ENCODE assay signal across 9 cellular contexts in the genomic region with DNA sequence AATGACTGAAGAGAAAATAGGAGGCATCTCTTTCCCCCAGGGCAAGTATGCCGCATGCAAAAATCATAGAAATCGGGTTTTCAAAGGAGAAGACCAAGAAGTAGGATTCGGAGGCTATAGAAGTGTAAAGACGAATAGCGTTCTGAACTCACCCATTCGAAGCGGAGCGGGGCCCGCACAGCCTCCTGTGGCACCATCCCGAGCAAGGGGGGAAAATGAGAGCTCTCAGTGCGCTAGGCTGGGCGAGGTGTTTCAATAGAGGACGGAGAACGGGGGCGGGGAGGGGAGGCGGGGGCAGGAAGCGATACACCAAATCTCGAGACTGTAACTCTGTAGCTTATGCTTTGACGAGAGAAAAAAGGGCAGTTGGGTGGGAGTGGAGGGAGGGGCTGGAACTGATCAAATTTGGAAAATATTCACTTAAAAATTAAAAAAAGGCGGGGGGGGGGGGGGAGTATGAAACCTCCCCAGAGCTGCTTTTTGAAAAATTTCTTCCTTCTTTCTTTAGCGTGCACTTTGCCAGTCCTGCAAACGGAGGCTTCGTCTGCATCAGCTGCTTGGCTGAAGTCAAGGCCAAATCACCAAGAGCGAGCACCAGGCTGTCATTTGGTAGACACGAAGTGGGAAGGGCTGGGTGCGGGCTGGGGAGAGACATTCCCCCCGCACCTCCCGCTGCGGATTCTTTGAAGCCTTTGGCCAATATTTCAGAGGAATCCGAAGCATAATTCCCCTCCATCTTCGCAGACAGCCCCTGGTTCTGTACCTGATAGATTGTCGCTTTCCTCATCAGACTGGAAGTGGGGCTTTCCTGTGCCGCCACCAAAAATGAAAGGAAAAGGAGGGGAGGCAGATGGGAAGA. TPM values are rescaled to one million over a fixed set of nuclear protein-coding genes. Genes with fewer than 3 reads are reported as not detected.
DNase-seq lines count a peak whose midpoint lies in the region; ATAC-seq and TF ChIP-seq lines count a peak whose summit lies in the region.
"Had no signal": no experiment of that assay in that cellular context is flagged by ENCODE, and none has a peak within 500 bp of the region (broad histone marks: within the 10 kb centered on the region; RNA-seq: fewer than 3 reads in every experiment).

No MANE protein-coding gene starts in this region.

- H3K27me3 ChIP-seq in right atrium auricular region, result peaks cover 0 to 3% of the 10 kb centered on the region in 2 donors
- H3K27me3 ChIP-seq in CD8-positive, alpha-beta memory T cell (ENCODE audit: insufficient read depth, low read length, poor library complexity, severe bottlenecking), result peaks cover 7% of the 10 kb centered on the region

- H3K4me3 ChIP-seq in right atrium auricular region, result peak overlapping the region; percentile 51 to 59
- no peak overlapping the region for H3K4me3 ChIP-seq in CD8-positive, alpha-beta memory T cell (ENCODE audit: low read length)

- peaks cover 0 to 7% of the 10 kb centered on the region in 2 donors for H3K4me1 ChIP-seq in right atrium auricular region
- H3K4me1 ChIP-seq in CD8-positive, alpha-beta memory T cell (ENCODE audit: insufficient read depth, low read length), result no peaks in the 10 kb centered on the region

- H3K36me3 ChIP-seq in right atrium auricular region, result no peaks in the 10 kb centered on the region
- H3K36me3 ChIP-seq in CD8-positive, alpha-beta memory T cell (ENCODE audit: insufficient read depth, low read length), result no peaks in the 10 kb centered on the region

- H3K27ac Mint-ChIP-seq in activated naive CD8-positive, alpha-beta T cell treated with anti-CD3 and anti-CD28 coated beads for 36 hours, result no peak overlapping the region
- peak overlapping the region in 1 of 8 donors; percentile 67 for H3K27ac Mint-ChIP-seq in CD8-positive, alpha-beta memory T cell

- no peak for ATAC-seq in HG03280 (IDR thresholded peaks at IDR 0.05; ENCODE audit: unreplicated experiment)

- H3K36me3 Mint-ChIP-seq in activated naive CD8-positive, alpha-beta T cell treated with anti-CD3 and anti-CD28 coated beads for 36 hours, result no peaks in the 10 kb centered on the region
- H3K36me3 Mint-ChIP-seq in CD8-positive, alpha-beta memory T cell, result no peaks in the 10 kb centered on the region

- DNase-seq in ELR (ENCODE audit: low read depth), result peak; percentile 80
- no peak for DNase-seq in activated naive CD8-positive, alpha-beta T cell treated with anti-CD3 and anti-CD28 coated beads for 36 hours
- peak; percentile 67 for DNase-seq in right atrium auricular region (ENCODE audit: low spot score)
- peak; percentile 77 for DNase-seq in putamen (ENCODE audit: low spot score)
- no peak for DNase-seq in COR-L47 (lab: John Stamatoyannopoulos, UW)
- DNase-seq in NK-92 (lab: John Stamatoyannopoulos, UW; ENCODE audit: unreplicated experiment), result no peak
- DNase-seq in CD8-positive, alpha-beta memory T cell, result no peak

- no peaks in the 10 kb centered on the region for H3K9me3 ChIP-seq in right atrium auricular region
- no peaks in the 10 kb centered on the region for H3K9me3 ChIP-seq in CD8-positive, alpha-beta memory T cell (ENCODE audit: low read length)

- no peak for TF ChIP-seq CTCF in right atrium auricular region (IDR thresholded peaks at IDR 0.05)

- peak overlapping the region; percentile 85 to 91 for H3K27ac ChIP-seq in right atrium auricular region
- H3K27ac ChIP-seq in CD8-positive, alpha-beta memory T cell (ENCODE audit: low read depth, low read length), result no peak overlapping the region

- peaks cover 8% of the 10 kb centered on the region for H3K4me1 Mint-ChIP-seq in activated naive CD8-positive, alpha-beta T cell treated with anti-CD3 and anti-CD28 coated beads for 36 hours
- H3K4me1 Mint-ChIP-seq in CD8-positive, alpha-beta memory T cell, result peaks cover 4 to 15% (median 13%) of the 10 kb centered on the region in 3 donors

- CTCF ChIA-PET in CD8-positive, alpha-beta memory T cell (lab: Charles Lee), result interaction anchor here (0.5 kb wide), 1 partner anchor 11 kb away, joined by 3 read pairs; no protein-coding TSS in a partner anchor

- H3K9me3 Mint-ChIP-seq in activated naive CD8-positive, alpha-beta T cell treated with anti-CD3 and anti-CD28 coated beads for 36 hours, result peaks cover 2% of the 10 kb centered on the region
- H3K9me3 Mint-ChIP-seq in CD8-positive, alpha-beta memory T cell, result peaks cover 0 to 10% (median 0%) of the 10 kb centered on the region in 5 donors

- POLR2A ChIA-PET in CD8-positive, alpha-beta memory T cell (lab: Charles Lee), result no interaction called here

- peak overlapping the region; percentile 33 for H3K4me3 Mint-ChIP-seq in activated naive CD8-positive, alpha-beta T cell treated with anti-CD3 and anti-CD28 coated beads for 36 hours
- peak overlapping the region in 3 of 7 donors; percentile 13 to 66 (median 16) for H3K4me3 Mint-ChIP-seq in CD8-positive, alpha-beta memory T cell

- peaks cover 42% of the 10 kb centered on the region for H3K27me3 Mint-ChIP-seq in activated naive CD8-positive, alpha-beta T cell treated with anti-CD3 and anti-CD28 coated beads for 36 hours
- H3K27me3 Mint-ChIP-seq in CD8-positive, alpha-beta memory T cell, result peaks cover 15 to 29% of the 10 kb centered on the region in 2 donors

RNA-seq across cellular contexts. Expression of gene BLID, which starts 15.6 kb away (rescaled TPM):
- total RNA-seq in activated naive CD8-positive, alpha-beta T cell treated with anti-CD3 and anti-CD28 coated beads for 36 hours, result not detected
- total RNA-seq in right atrium auricular region, result 1 to 10 TPM; 1.1 to 1.2 TPM
- not detected for total RNA-seq in CD8-positive, alpha-beta memory T cell
- not detected for polyA plus RNA-seq in CD8-positive, alpha-beta memory T cell
- total RNA-seq: activated CD8-positive, alpha-beta memory T cell treated with anti-CD3 and anti-CD28 coated beads for 36 hours had no signal

Comparison
In these comparisons a context has a peak if more than half of its experiments do, and no peak if none do; other contexts are left out.
1. DNase-seq: peak in ELR (single experiment), right atrium auricular region (single experiment) and putamen (single experiment); none in activated naive CD8-positive, alpha-beta T cell treated with anti-CD3 and anti-CD28 coated beads for 36 hours (single experiment), COR-L47 (single experiment), NK-92 (single experiment) and CD8-positive, alpha-beta memory T cell (0 of 5).